In genomic region chr11:86918943-86919342, GRCh38 we compare ENCODE assay signal across 12 cellular contexts. TPM values are rescaled to one million over a fixed set of nuclear protein-coding genes. Genes with fewer than 3 reads are reported as not detected.
DNase-seq lines count a peak whose midpoint lies in the region; ATAC-seq and TF ChIP-seq lines count a peak whose summit lies in the region.
"Had no signal": no experiment of that assay in that cellular context is flagged by ENCODE, and none has a peak within 500 bp of the region (broad histone marks: within the 10 kb centered on the region; RNA-seq: fewer than 3 reads in every experiment).

No MANE protein-coding gene starts in this region.

- no peak overlapping the region for H3K4me3 Mint-ChIP-seq in GM23338
- no peak overlapping the region for H3K4me3 Mint-ChIP-seq in natural killer cell treated with Interleukin-12 subunit alpha and Interleukin-12 subunit beta and Interleukin-15 and Interleukin-18, amount 100 ng/mL, for 72 hours

- intact Hi-C loops in gastrocnemius medialis (cut with DNase I; ENCODE audit: low total_unique reads) = loop anchor here (1.0 kb wide), 2 partner anchors 49 to 461 kb away; no protein-coding TSS in a partner anchor

- no peaks in the 10 kb centered on the region for H3K36me3 Mint-ChIP-seq in GM23338 (ENCODE audit: low read depth)
- H3K36me3 Mint-ChIP-seq in natural killer cell treated with Interleukin-12 subunit alpha and Interleukin-12 subunit beta and Interleukin-15 and Interleukin-18, amount 100 ng/mL, for 72 hours = no peaks in the 10 kb centered on the region

- DNase-seq in GM23338 (ENCODE audit: low spot score) (no peak), astrocyte of the cerebellum (ENCODE audit: low read depth) (peak; percentile 54), right atrium auricular region (ENCODE audit: low spot score) (no peak), gastrocnemius medialis (no peak), SW480 (ENCODE audit: low spot score) (no peak), NCI-H446 treated with DMSO at 0.1 percent for 48 hours (lab: John Stamatoyannopoulos, UW) (no peak)
- DNase-seq in natural killer cell treated with Interleukin-12 subunit alpha and Interleukin-12 subunit beta and Interleukin-15 and Interleukin-18, amount 100 ng/mL, for 72 hours (ENCODE audit: low spot score) = no peak
- DNase-seq: activated effector memory CD4-positive, alpha-beta T cell treated with anti-CD3 and anti-CD28 coated beads, Interleukin-2, amount 50 U/mL, for 16 hours; left colon; NCI-H2081 treated with DMSO at 0.1 percent for 48 hours; spleen had no signal

- H3K27ac ChIP-seq in GM23338 (ENCODE audit: low read depth) (no peak overlapping the region), right atrium auricular region (peak overlapping the region; percentile 57 to 72), gastrocnemius medialis (peak overlapping the region; percentile 30 to 62 (median 50))

- H3K27me3 ChIP-seq in GM23338 (ENCODE audit: insufficient read depth) = no peaks in the 10 kb centered on the region
- no peaks in the 10 kb centered on the region for H3K27me3 ChIP-seq in right atrium auricular region
- H3K27me3 ChIP-seq in gastrocnemius medialis = no peaks in the 10 kb centered on the region
- H3K27me3 ChIP-seq: spleen had no signal

- no peak overlapping the region for H3K4me2 ChIP-seq in GM23338

- H3K79me2 ChIP-seq in GM23338 (replicated peaks; ENCODE audit: insufficient read depth) = no peaks in the 10 kb centered on the region

- H2AFZ ChIP-seq in GM23338 = peak overlapping the region; percentile 16; the same call in 1 of the 2 replicates

- in situ Hi-C loops in astrocyte of the cerebellum (cut with HindIII; ENCODE audit: low sequenced_read_pairs) = no loop called here
- in situ Hi-C loops in gastrocnemius medialis (cut with MboI; ENCODE audit: low sequenced_read_pairs in 4 of 4) = no loop called here

- H3K36me3 ChIP-seq in GM23338 (ENCODE audit: insufficient read depth) (no peaks in the 10 kb centered on the region), right atrium auricular region (no peaks in the 10 kb centered on the region), gastrocnemius medialis (no peaks in the 10 kb centered on the region)
- H3K36me3 ChIP-seq: spleen had no signal

- H3K4me1 ChIP-seq in GM23338 (ENCODE audit: insufficient read depth) (peaks cover 12% of the 10 kb centered on the region), right atrium auricular region (peaks cover 0 to 23% of the 10 kb centered on the region in 2 donors), gastrocnemius medialis (peaks cover 7 to 10% of the 10 kb centered on the region in 2 donors)

- peaks cover 4% of the 10 kb centered on the region for H3K27me3 Mint-ChIP-seq in GM23338 (ENCODE audit: insufficient read depth, low read depth, poor library complexity)
- H3K27me3 Mint-ChIP-seq in natural killer cell treated with Interleukin-12 subunit alpha and Interleukin-12 subunit beta and Interleukin-15 and Interleukin-18, amount 100 ng/mL, for 72 hours = no peaks in the 10 kb centered on the region

- no peaks in the 10 kb centered on the region for H3K9me3 Mint-ChIP-seq in GM23338
- no peaks in the 10 kb centered on the region for H3K9me3 Mint-ChIP-seq in natural killer cell treated with Interleukin-12 subunit alpha and Interleukin-12 subunit beta and Interleukin-15 and Interleukin-18, amount 100 ng/mL, for 72 hours

- TF ChIP-seq CTCF in GM23338 (conservative IDR thresholded peaks at IDR 0.05; ENCODE audit: low read depth in 2 of 2) (no peak), astrocyte of the cerebellum (IDR thresholded peaks at IDR 0.05; ENCODE audit: low read depth, low read length, missing control alignments) (no peak), right atrium auricular region (IDR thresholded peaks at IDR 0.05) (no peak), gastrocnemius medialis (IDR thresholded peaks at IDR 0.05 in 4 of 5, conservative IDR thresholded peaks at IDR 0.05 in 1 of 5) (no peak)

- ATAC-seq in GM23338 (no peak), gastrocnemius medialis (no peak), HG03378 (IDR thresholded peaks at IDR 0.05; ENCODE audit: unreplicated experiment) (no peak)
- ATAC-seq in natural killer cell treated with Interleukin-12 subunit alpha and Interleukin-12 subunit beta and Interleukin-15 and Interleukin-18, amount 100 ng/mL, for 72 hours = no peak

- no peaks in the 10 kb centered on the region for H3K9me2 ChIP-seq in GM23338 (ENCODE audit: insufficient read depth)

- no peaks in the 10 kb centered on the region for H3F3A ChIP-seq in GM23338 (replicated peaks; ENCODE audit: low read depth)

- H3K9me3 ChIP-seq in right atrium auricular region (no peaks in the 10 kb centered on the region), gastrocnemius medialis (no peaks in the 10 kb centered on the region)
- H3K9me3 ChIP-seq: spleen had no signal

- no peak overlapping the region for H3K27ac Mint-ChIP-seq in GM23338
- H3K27ac Mint-ChIP-seq in natural killer cell treated with Interleukin-12 subunit alpha and Interleukin-12 subunit beta and Interleukin-15 and Interleukin-18, amount 100 ng/mL, for 72 hours = no peak overlapping the region

- H3K4me1 Mint-ChIP-seq in GM23338 = peaks cover 10% of the 10 kb centered on the region
- H3K4me1 Mint-ChIP-seq in natural killer cell treated with Interleukin-12 subunit alpha and Interleukin-12 subunit beta and Interleukin-15 and Interleukin-18, amount 100 ng/mL, for 72 hours (ENCODE audit: low read depth in 2 of 2) = peaks cover 0 to 8% of the 10 kb centered on the region in 2 donors

- no peaks in the 10 kb centered on the region for H4K20me1 ChIP-seq in GM23338 (replicated peaks; ENCODE audit: insufficient read depth)

- no peak overlapping the region for H3K4me3 ChIP-seq in GM23338
- no peak overlapping the region for H3K4me3 ChIP-seq in astrocyte of the cerebellum (ENCODE audit: low read depth, low read length)
- no peak overlapping the region for H3K4me3 ChIP-seq in right atrium auricular region
- H3K4me3 ChIP-seq in gastrocnemius medialis = no peak overlapping the region
- H3K4me3 ChIP-seq: spleen had no signal

- TF ChIP-seq POLR2A in gastrocnemius medialis (IDR thresholded peaks at IDR 0.05) = no peak

TF ChIP-seq in GM23338, 12 proteins besides CTCF, POLR2A, EP300 and RAD21 (continues in another document):
- no peak for TF ChIP-seq POLR2AphosphoS5 (IDR thresholded peaks at IDR 0.05; ENCODE audit: low read depth)
- no peak for TF ChIP-seq ETS1 (IDR thresholded peaks at IDR 0.05)
- TF ChIP-seq ZNF114 (CRISPR knock-in tag; IDR thresholded peaks at IDR 0.05) = no peak
- no peak for TF ChIP-seq STAT1 (IDR thresholded peaks at IDR 0.05; ENCODE audit: unreplicated experiment)
- TF ChIP-seq ZNF331 (CRISPR knock-in tag; IDR thresholded peaks at IDR 0.05; ENCODE audit: low read depth) = no peak
- TF ChIP-seq REST (IDR thresholded peaks at IDR 0.05; ENCODE audit: unreplicated experiment) = no peak
- TF ChIP-seq JUNB (IDR thresholded peaks at IDR 0.05; ENCODE audit: unreplicated experiment) = no peak
- no peak for TF ChIP-seq NANOG (IDR thresholded peaks at IDR 0.05; ENCODE audit: borderline replicate concordance)
- TF ChIP-seq CREB1 (CRISPR knock-in tag; IDR thresholded peaks at IDR 0.05; ENCODE audit: low read depth) = no peak

RNA-seq across cellular contexts. Expression of gene FZD4, which starts 36.3 kb away (rescaled TPM):
- 7.7 and 8.9 TPM in 2 replicates for total RNA-seq in GM23338 (2014; rRNA removed; shearing (Covaris generic))
- 1.4 and 1.5 TPM in 2 replicates for polyA plus RNA-seq in GM23338 (2016; fragmentation: Nextera tagmentation; extraction: Ambion mirVana)
- 10 to 100 TPM; 22.6 to 32.5 TPM for total RNA-seq in right atrium auricular region
- total RNA-seq in gastrocnemius medialis = 10 to 100 TPM; 31.7 to 52.2 (median 39.1) TPM
- total RNA-seq in natural killer cell treated with Interleukin-12 subunit alpha and Interleukin-12 subunit beta and Interleukin-15 and Interleukin-18, amount 100 ng/mL, for 72 hours = under 1 TPM; 0.08 to 0.17 TPM
